ENCODE assay signal across 8 cellular contexts in genomic region chrX:103831342-103831802, GRCh38. TPM values are rescaled to one million over a fixed set of nuclear protein-coding genes. Genes with fewer than 3 reads are reported as not detected.
DNase-seq lines count a peak whose midpoint lies in the region; ATAC-seq, FAIRE-seq and TF ChIP-seq lines count a peak whose summit lies in the region.

No MANE protein-coding gene starts in this region.

- H4K20me1 ChIP-seq in IMR-90 (ENCODE audit: insufficient read depth, low read length) (no peaks in the 10 kb centered on the region), astrocyte (ENCODE audit: insufficient read depth, low read length) (no peaks in the 10 kb centered on the region)

- dilution Hi-C loops in IMR-90 (cut with HindIII; ENCODE audit: low sequenced_read_pairs, unreplicated experiment): no loop called here

- H4K5ac ChIP-seq in IMR-90 (ENCODE audit: low read depth, low read length): no peak overlapping the region

- H3K4me3 Mint-ChIP-seq in astrocyte (ENCODE audit: unreplicated experiment): peak overlapping the region; percentile 88

- H3K9me3 ChIP-seq in IMR-90 (ENCODE audit: control insufficient read depth, insufficient read depth, low read length) (no peaks in the 10 kb centered on the region), astrocyte (ENCODE audit: insufficient read depth, low read depth, low read length) (no peaks in the 10 kb centered on the region), stomach (no peaks in the 10 kb centered on the region)

- H3K14ac ChIP-seq in IMR-90 (replicated peaks; ENCODE audit: low read depth, low read length): no peak overlapping the region

- H3K79me2 ChIP-seq in astrocyte (ENCODE audit: insufficient read depth, low read length): no peaks in the 10 kb centered on the region

- no peak overlapping the region for H2AK5ac ChIP-seq in IMR-90 (ENCODE audit: low read depth, low read length)

- no peaks in the 10 kb centered on the region for H3K27me3 Mint-ChIP-seq in astrocyte (ENCODE audit: low read depth, unreplicated experiment)

- H3K36me3 Mint-ChIP-seq in astrocyte (ENCODE audit: low read depth, unreplicated experiment): no peaks in the 10 kb centered on the region

- BruUV-seq in IMR-90 (replicated peaks; lab: Mats Ljungman, UMichigan): no TSS peak

- H3K27me3 ChIP-seq in IMR-90 (ENCODE audit: control insufficient read depth, insufficient read depth, low read length) (peaks cover 14% of the 10 kb centered on the region), astrocyte (ENCODE audit: insufficient read depth, low read length) (no peaks in the 10 kb centered on the region), stomach (peaks cover 0 to 9% (median 0%) of the 10 kb centered on the region in 3 donors)

- POLR2A ChIA-PET in IMR-90 (lab: Charles Lee; ENCODE audit: unreplicated experiment): no interaction called here

- FAIRE-seq in GM18507 (lab: Jason Lieb, UNC) (peak; percentile 24), astrocyte (lab: Jason Lieb, UNC) (peak; percentile 71), islet of Langerhans (lab: Jason Lieb, UNC) (peak; percentile 9)

- H3K9ac ChIP-seq in IMR-90 (ENCODE audit: low read depth, low read length): no peak overlapping the region
- peak overlapping the region; percentile 66 for H3K9ac ChIP-seq in astrocyte (ENCODE audit: low read length)

- TF ChIP-seq EP300 in stomach (IDR thresholded peaks at IDR 0.05): no peak

- H3K9me1 ChIP-seq in IMR-90 (ENCODE audit: insufficient read depth, low read length): peaks cover 2% of the 10 kb centered on the region; the same call in 1 of the 2 replicates

- H3K4me1 ChIP-seq in IMR-90 (ENCODE audit: control insufficient read depth, insufficient read depth, low read length): no peaks in the 10 kb centered on the region
- H3K4me1 ChIP-seq in astrocyte (ENCODE audit: insufficient read depth, low read length): no peaks in the 10 kb centered on the region
- no peaks in the 10 kb centered on the region for H3K4me1 ChIP-seq in stomach

- DNase-seq in AG10803 (ENCODE audit: low read depth) (no peak), GM18507 (ENCODE audit: extremely low spot score, insufficient read length, low read depth) (no peak), IMR-90 (no peak), astrocyte (ENCODE audit: low read depth) (no peak), stomach (peak; percentile 72), mucosa of gallbladder (ENCODE audit: low spot score) (no peak)

- H2BK20ac ChIP-seq in IMR-90 (ENCODE audit: low read depth, low read length): no peak overlapping the region

- CTCF ChIA-PET in IMR-90 (lab: Yijun Ruan, JAX): no interaction called here

- H3K27ac Mint-ChIP-seq in astrocyte (ENCODE audit: unreplicated experiment): no peak overlapping the region

- H4K8ac ChIP-seq in IMR-90 (ENCODE audit: low read depth in 2 of 2, low read length in 2 of 2): no peak overlapping the region; a peak in 1 of 4 replicates

- TF ChIP-seq POLR2A in IMR-90 (IDR thresholded peaks at IDR 0.05; ENCODE audit: low read depth, low read length) (no peak), stomach (IDR thresholded peaks at IDR 0.05) (no peak)

- no peak overlapping the region for H3K23ac ChIP-seq in IMR-90 (ENCODE audit: low read depth, low read length)

- H2AK9ac ChIP-seq in IMR-90 (replicated peaks; ENCODE audit: low read depth, low read length, poor library complexity): no peak overlapping the region

- H2BK120ac ChIP-seq in IMR-90 (ENCODE audit: low read depth, low read length): no peak overlapping the region

- H3K18ac ChIP-seq in IMR-90 (ENCODE audit: low read depth, low read length): no peak overlapping the region

- no peak overlapping the region for H2BK5ac ChIP-seq in IMR-90 (ENCODE audit: low read depth, low read length, poor library complexity, severe bottlenecking)

- ATAC-seq in IMR-90 (ENCODE audit: low read depth) (no peak), GM21786 (IDR thresholded peaks at IDR 0.05; ENCODE audit: unreplicated experiment) (no peak)

- no peaks in the 10 kb centered on the region for H3K9me3 Mint-ChIP-seq in astrocyte (ENCODE audit: unreplicated experiment)

- no peak overlapping the region for H2BK15ac ChIP-seq in IMR-90 (ENCODE audit: low read depth, low read length)

- no peaks in the 10 kb centered on the region for H3K36me3 ChIP-seq in IMR-90 (ENCODE audit: control insufficient read depth, insufficient read depth, low read length)
- no peaks in the 10 kb centered on the region for H3K36me3 ChIP-seq in astrocyte (ENCODE audit: insufficient read depth, low read length)
- no peaks in the 10 kb centered on the region for H3K36me3 ChIP-seq in stomach

- H2AFZ ChIP-seq in IMR-90 (replicated peaks; ENCODE audit: low read length, poor library complexity): peak overlapping the region; percentile 93
- H2AFZ ChIP-seq in astrocyte (ENCODE audit: low read depth, low read length): peak overlapping the region; percentile 78

- no peak overlapping the region for H4K91ac ChIP-seq in IMR-90 (ENCODE audit: insufficient read depth, low read depth, low read length)

- no peak for TF ChIP-seq RAD21 in IMR-90 (IDR thresholded peaks at IDR 0.05; ENCODE audit: low read length)

- TF ChIP-seq CTCF in AG10803 (conservative IDR thresholded peaks at IDR 0.05; ENCODE audit: low read length) (no peak), IMR-90 (conservative IDR thresholded peaks at IDR 0.05; ENCODE audit: low read depth, low read length) (no peak), astrocyte (IDR thresholded peaks at IDR 0.05; ENCODE audit: insufficient read depth, low read depth, low read length) (no peak), stomach (IDR thresholded peaks at IDR 0.05) (no peak)

- no peak overlapping the region for H3K27ac ChIP-seq in IMR-90 (ENCODE audit: insufficient read depth, low read length)
- H3K27ac ChIP-seq in astrocyte (ENCODE audit: low read depth, low read length): no peak overlapping the region
- peak overlapping the region in 4 of 5 donors; percentile 66 to 88 (median 76) for H3K27ac ChIP-seq in stomach

- H3K4me2 ChIP-seq in IMR-90 (ENCODE audit: low read depth, low read length) (peak overlapping the region; percentile 67), astrocyte (ENCODE audit: low read length) (peak overlapping the region; percentile 96)

- 32% methylated on average over 6 of the region's 11 CpGs; no CpG with 5 or more reads in 1 of the 2 experiments for WGBS in IMR-90 (ENCODE audit: extremely low coverage in 2 of 2, insufficient read length in 1 of 2), 2 experiments
- WGBS in stomach, 5 donors: 14 to 32% (median 22%) methylated on average over 11 of the region's 11 CpGs

- H3K4me3 ChIP-seq in AG10803 (ENCODE audit: low read length) (peak overlapping the region; percentile 61), IMR-90 (ENCODE audit: insufficient read depth, low read depth, low read length) (no peak overlapping the region; the same call in 1 of the 2 replicates), astrocyte (ENCODE audit: insufficient read depth, low read depth, low read length) (peak overlapping the region; percentile 69), stomach (peak overlapping the region; percentile 57 to 66 (median 59))

- in situ Hi-C loops in IMR-90 (cut with MboI; ENCODE audit: low sequenced_read_pairs): loop anchor here (25.0 kb wide), 1 partner anchor 281 kb away; the partner anchor contains the start of gene ZCCHC18

- no peaks in the 10 kb centered on the region for H3K79me1 ChIP-seq in IMR-90 (ENCODE audit: low read depth in 1 of 2, low read length in 2 of 2)

- peaks cover 1% of the 10 kb centered on the region for H3K4me1 Mint-ChIP-seq in astrocyte (ENCODE audit: low read depth, unreplicated experiment)

- H3K4ac ChIP-seq in IMR-90 (ENCODE audit: low read depth, low read length): no peak overlapping the region

- intact Hi-C loops in IMR-90 (cut with micrococcal nuclease): no loop called here
- intact Hi-C loops in stomach (cut with DNase I; ENCODE audit: low total_unique reads): no loop called here

- no peak overlapping the region for H3K56ac ChIP-seq in IMR-90 (ENCODE audit: extremely low read depth, insufficient read depth, low read length)

TF ChIP-seq in IMR-90, 13 proteins besides CTCF, POLR2A, EP300 and RAD21 (continues in another document):
- TF ChIP-seq MXI1 (IDR thresholded peaks at IDR 0.05; ENCODE audit: borderline replicate concordance, low read depth, low read length) (no peak), MAFK (IDR thresholded peaks at IDR 0.05; ENCODE audit: low read depth, low read length) (no peak), BHLHE40 (IDR thresholded peaks at IDR 0.05; ENCODE audit: low read depth, low read length) (no peak), ELK1 (IDR thresholded peaks at IDR 0.05; ENCODE audit: borderline replicate concordance, low read depth, low read length) (no peak), RFX5 (IDR thresholded peaks at IDR 0.05; ENCODE audit: low read depth, low read length) (no peak), CEBPB (IDR thresholded peaks at IDR 0.05; ENCODE audit: low read depth, low read length) (no peak), FOS (IDR thresholded peaks at IDR 0.05; ENCODE audit: low read depth, low read length) (no peak), RCOR1 (IDR thresholded peaks at IDR 0.05; ENCODE audit: insufficient replicate concordance, low read length) (no peak), SMC3 (IDR thresholded peaks at IDR 0.05; ENCODE audit: low read depth, low read length) (no peak), NFE2L2 (IDR thresholded peaks at IDR 0.05; ENCODE audit: low read depth, low read length) (no peak)

RNA-seq across cellular contexts. Expression of gene RAB9B, which starts 0.7 kb away (rescaled TPM):
- total RNA-seq in IMR-90 (2012; rRNA removed) (0.90 and 1.1 TPM in 2 replicates), astrocyte (1.7 and 2.2 TPM in 2 replicates), stomach (10 to 100 TPM in 1 of 5 donors, 1 to 10 TPM in 3, not detected in 1; 1.2 to 11.0 (median 4.0) TPM), mucosa of gallbladder (5.7 TPM)
- polyA plus RNA-seq in IMR-90 (2012; rRNA removed) (0.34 and 0.58 TPM in 2 replicates), stomach (1 to 10 TPM in 2 of 3 donors, under 1 TPM in 1; 0.76 to 2.3 (median 1.4) TPM)
- polyA plus RNA-seq in IMR-90 (2012; cell fraction: cytosol; rRNA removed): 0.05 and 0.14 TPM in 2 replicates
- polyA plus RNA-seq in IMR-90 (2012; cell fraction: nucleus; rRNA removed; ENCODE audit: low replicate concordance): 0.08 and 1.2 TPM in 2 replicates

RNA-seq across cellular contexts. Expression of gene PLP1, which starts 54.7 kb away (rescaled TPM):
- total RNA-seq in IMR-90 (2012; rRNA removed) (0.18 and 0.28 TPM in 2 replicates), astrocyte (5.2 and 10.2 TPM in 2 replicates), stomach (10 to 100 TPM in 3 of 5 donors, 1 to 10 TPM in 2; 2.2 to 36.9 (median 10.3) TPM), mucosa of gallbladder (13.8 TPM)
- polyA plus RNA-seq in IMR-90 (2012; rRNA removed) (0.60 and 0.62 TPM in 2 replicates), stomach (1 to 10 TPM; 2.2 to 6.5 (median 6.0) TPM)
- 0.12 and 1.2 TPM in 2 replicates for polyA plus RNA-seq in IMR-90 (2012; cell fraction: cytosol; rRNA removed)
- polyA plus RNA-seq in IMR-90 (2012; cell fraction: nucleus; rRNA removed; ENCODE audit: low replicate concordance): 0.36 and 0.63 TPM in 2 replicates

Comparison
In these comparisons a context has a peak if more than half of its experiments do, and no peak if none do; other contexts are left out.
1. H3K27ac ChIP-seq: peak in stomach (4 of 5); none in IMR-90 (single experiment) and astrocyte (single experiment).